In genomic region chrX:130975947-130976346, GRCh38 we compare ENCODE assay signal across 8 cellular contexts.
DNase-seq lines count a peak whose midpoint lies in the region; ATAC-seq and FAIRE-seq lines count a peak whose summit lies in the region.

No MANE protein-coding gene starts in this region.

- peaks cover 4% of the 10 kb centered on the region for H3K27me3 Mint-ChIP-seq in activated CD4-positive, alpha-beta memory T cell treated with anti-CD3 and anti-CD28 coated beads, Interleukin-2, amount 10 ng/mL, durations not matched to agents 7 days and 5 days

- H3K4me3 Mint-ChIP-seq in activated CD4-positive, alpha-beta memory T cell treated with anti-CD3 and anti-CD28 coated beads, Interleukin-2, amount 10 ng/mL, durations not matched to agents 7 days and 5 days, result no peak overlapping the region

- in situ Hi-C loops in G401 (cut with HindIII; ENCODE audit: low sequenced_read_pairs), result no loop called here

- no peaks in the 10 kb centered on the region for H3K4me1 Mint-ChIP-seq in activated CD4-positive, alpha-beta memory T cell treated with anti-CD3 and anti-CD28 coated beads, Interleukin-2, amount 10 ng/mL, durations not matched to agents 7 days and 5 days

- peak; percentile 89 for FAIRE-seq in A204.1 (lab: Jason Lieb, UNC)

- intact Hi-C loops in head of caudate nucleus (cut with DNase I), result no loop called here

- DNase-seq in G401 (ENCODE audit: low spot score) (peak; percentile 11), NCI-H2107 treated with DMSO at 0.1 percent for 48 hours (lab: John Stamatoyannopoulos, UW; ENCODE audit: unreplicated experiment) (peak; percentile 44), head of caudate nucleus (peak in 28 of 42 donors; percentile 0 to 74 (median 38))
- peak; percentile 25 for DNase-seq in activated CD4-positive, alpha-beta memory T cell treated with anti-CD3 and anti-CD28 coated beads, Interleukin-2, amount 10 ng/mL, durations not matched to agents 7 days and 5 days
- DNase-seq in stimulated activated CD4-positive, alpha-beta T cell treated with anti-CD3 and anti-CD28 coated beads, Interleukin-4, amount 100 ng/mL, for 24 hours, result peak; percentile 12

- H3K27ac Mint-ChIP-seq in activated CD4-positive, alpha-beta memory T cell treated with anti-CD3 and anti-CD28 coated beads, Interleukin-2, amount 10 ng/mL, durations not matched to agents 7 days and 5 days, result no peak overlapping the region

- H3K36me3 Mint-ChIP-seq in activated CD4-positive, alpha-beta memory T cell treated with anti-CD3 and anti-CD28 coated beads, Interleukin-2, amount 10 ng/mL, durations not matched to agents 7 days and 5 days (ENCODE audit: low read depth), result no peaks in the 10 kb centered on the region

- CTCF ChIA-PET in activated CD4-positive, alpha-beta memory T cell treated with anti-CD3 and anti-CD28 coated beads, Interleukin-2, amount 10 ng/mL, durations not matched to agents 7 days and 5 days (lab: Charles Lee), result no interaction called here

- POLR2A ChIA-PET in activated CD4-positive, alpha-beta memory T cell treated with anti-CD3 and anti-CD28 coated beads, Interleukin-2, amount 10 ng/mL, durations not matched to agents 7 days and 5 days (lab: Charles Lee), result no interaction called here

- H3K9me3 Mint-ChIP-seq in activated CD4-positive, alpha-beta memory T cell treated with anti-CD3 and anti-CD28 coated beads, Interleukin-2, amount 10 ng/mL, durations not matched to agents 7 days and 5 days, result no peaks in the 10 kb centered on the region

- ATAC-seq in HG02610 (IDR thresholded peaks at IDR 0.05; ENCODE audit: unreplicated experiment) (peak; percentile 84), HG03039 (IDR thresholded peaks at IDR 0.05; ENCODE audit: unreplicated experiment) (no peak)
